ENCODE assay signal across 18 cellular contexts in genomic region chr2:74578476-74578875, GRCh38.
DNase-seq lines count a peak whose midpoint lies in the region; ATAC-seq lines count a peak whose summit lies in the region.
"Had no signal": no experiment of that assay in that cellular context is flagged by ENCODE, and none has a peak within 500 bp of the region (broad histone marks: within the 10 kb centered on the region; RNA-seq: fewer than 3 reads in every experiment).

No MANE protein-coding gene starts in this region.

- no peaks in the 10 kb centered on the region for H3K27me3 Mint-ChIP-seq in T-helper 2 cell treated with Interferon-gamma antibody and Interleukin-4, amounts not matched to agents 5 μg/mL and 100 μg/mL, for 36 hours (ENCODE audit: low read depth)
- peaks cover 7 to 9% of the 10 kb centered on the region in 2 donors for H3K27me3 Mint-ChIP-seq in stimulated activated naive B cell treated with anti-CD40 and anti-IgM and Interleukin-4, amounts not matched to agents 10 μg/mL and 1 μg/mL and 100 μg/mL, for 72 hours

- H3K36me3 Mint-ChIP-seq in T-helper 2 cell treated with Interferon-gamma antibody and Interleukin-4, amounts not matched to agents 5 μg/mL and 100 μg/mL, for 36 hours (ENCODE audit: low read depth) = no peaks in the 10 kb centered on the region
- H3K36me3 Mint-ChIP-seq in stimulated activated naive B cell treated with anti-CD40 and anti-IgM and Interleukin-4, amounts not matched to agents 10 μg/mL and 1 μg/mL and 100 μg/mL, for 72 hours = no peaks in the 10 kb centered on the region
- H3K36me3 Mint-ChIP-seq: CD4-positive, alpha-beta memory T cell had no signal

- no peak overlapping the region for H3K4me3 Mint-ChIP-seq in T-helper 2 cell treated with Interferon-gamma antibody and Interleukin-4, amounts not matched to agents 5 μg/mL and 100 μg/mL, for 36 hours
- no peak overlapping the region for H3K4me3 Mint-ChIP-seq in stimulated activated naive B cell treated with anti-CD40 and anti-IgM and Interleukin-4, amounts not matched to agents 10 μg/mL and 1 μg/mL and 100 μg/mL, for 72 hours
- H3K4me3 Mint-ChIP-seq: CD4-positive, alpha-beta memory T cell had no signal

- peaks cover 59% of the 10 kb centered on the region for H3K4me1 Mint-ChIP-seq in T-helper 2 cell treated with Interferon-gamma antibody and Interleukin-4, amounts not matched to agents 5 μg/mL and 100 μg/mL, for 36 hours (ENCODE audit: low read depth)
- peaks cover 35 to 42% of the 10 kb centered on the region in 2 donors for H3K4me1 Mint-ChIP-seq in stimulated activated naive B cell treated with anti-CD40 and anti-IgM and Interleukin-4, amounts not matched to agents 10 μg/mL and 1 μg/mL and 100 μg/mL, for 72 hours

- H3K27ac Mint-ChIP-seq in T-helper 2 cell treated with Interferon-gamma antibody and Interleukin-4, amounts not matched to agents 5 μg/mL and 100 μg/mL, for 36 hours = peak overlapping the region; percentile 53
- H3K27ac Mint-ChIP-seq in stimulated activated naive B cell treated with anti-CD40 and anti-IgM and Interleukin-4, amounts not matched to agents 10 μg/mL and 1 μg/mL and 100 μg/mL, for 72 hours = no peak overlapping the region
- H3K27ac Mint-ChIP-seq: activated naive CD4-positive, alpha-beta T cell treated with anti-CD3 and anti-CD28 coated beads, Interleukin-2, amount 50 U/mL, for 72 hours; CD4-positive, alpha-beta memory T cell had no signal

- peaks cover 6% of the 10 kb centered on the region for H3K9me3 Mint-ChIP-seq in T-helper 2 cell treated with Interferon-gamma antibody and Interleukin-4, amounts not matched to agents 5 μg/mL and 100 μg/mL, for 36 hours
- no peaks in the 10 kb centered on the region for H3K9me3 Mint-ChIP-seq in stimulated activated naive B cell treated with anti-CD40 and anti-IgM and Interleukin-4, amounts not matched to agents 10 μg/mL and 1 μg/mL and 100 μg/mL, for 72 hours

- DNase-seq in T-helper 2 cell treated with Interferon-gamma antibody and Interleukin-4, amounts not matched to agents 5 μg/mL and 100 μg/mL, for 36 hours (ENCODE audit: low spot score) = no peak
- no peak for DNase-seq in kidney tubule cell (ENCODE audit: low spot score)
- DNase-seq in stimulated activated naive B cell treated with anti-CD40 and anti-IgM and Interleukin-4, amounts not matched to agents 10 μg/mL and 1 μg/mL and 100 μg/mL, for 72 hours = no peak
- DNase-seq: activated CD4-positive, alpha-beta T cell treated with anti-CD3 and anti-CD28 coated beads, Interleukin-2, amount 50 U/mL, for 1 hour; activated T-cell treated with anti-CD3 and anti-CD28 coated beads, Interleukin-2, amount 50 U/mL, for 1 hour; CD4-positive, alpha-beta memory T cell; MM.1S; NCI-H187 treated with DMSO at 0.1 percent for 48 hours; NCI-H446; ovary; sigmoid colon; stimulated activated CD4-positive, alpha-beta T cell treated with anti-CD3 and anti-CD28 coated beads, Interleukin-1b, Interleukin-23, amount 100 ng/mL, for 48 hours had no signal

- ATAC-seq in GM18502 (IDR thresholded peaks at IDR 0.05; ENCODE audit: poor library complexity, unreplicated experiment) = peak; percentile 56
- ATAC-seq in GM21447 (IDR thresholded peaks at IDR 0.05; ENCODE audit: unreplicated experiment) = peak; percentile 56
- peak; percentile 49 for ATAC-seq in HG02884 (IDR thresholded peaks at IDR 0.05; ENCODE audit: unreplicated experiment)
- no peak for ATAC-seq in GM21381 (IDR thresholded peaks at IDR 0.05; ENCODE audit: unreplicated experiment)
- no peak for ATAC-seq in stimulated activated naive B cell treated with anti-CD40 and anti-IgM and Interleukin-4, amounts not matched to agents 10 μg/mL and 1 μg/mL and 100 μg/mL, for 72 hours (replicated peaks)
- ATAC-seq in GM21526 (IDR thresholded peaks at IDR 0.05; ENCODE audit: low FRiP score, unreplicated experiment) = no peak

Comparison
In these comparisons a context has a peak if more than half of its experiments do, and no peak if none do; other contexts are left out.
1. ATAC-seq: peak in GM18502 (single experiment), GM21447 (single experiment) and HG02884 (single experiment); none in GM21381 (single experiment), stimulated activated naive B cell treated with anti-CD40 and anti-IgM and Interleukin-4, amounts not matched to agents 10 μg/mL and 1 μg/mL and 100 μg/mL, for 72 hours (0 of 2) and GM21526 (single experiment).